In genomic region chr6:118899948-118900347, GRCh38 we compare ENCODE assay signal across 15 cellular contexts. TPM values are rescaled to one million over a fixed set of nuclear protein-coding genes. Genes with fewer than 3 reads are reported as not detected.
DNase-seq lines count a peak whose midpoint lies in the region; ATAC-seq and TF ChIP-seq lines count a peak whose summit lies in the region.
"Had no signal": no experiment of that assay in that cellular context is flagged by ENCODE, and none has a peak within 500 bp of the region (broad histone marks: within the 10 kb centered on the region; RNA-seq: fewer than 3 reads in every experiment).

No MANE protein-coding gene starts in this region.

- peaks cover 65% of the 10 kb centered on the region for H3K4me1 Mint-ChIP-seq in activated CD4-positive, alpha-beta T cell treated with anti-CD3 and anti-CD28 coated beads, Interleukin-2, amount 10 ng/mL, durations not matched to agents 7 days and 5 days
- H3K4me1 Mint-ChIP-seq in CD8-positive, alpha-beta T cell (ENCODE audit: low read depth), result peaks cover 81% of the 10 kb centered on the region
- peaks cover 82% of the 10 kb centered on the region for H3K4me1 Mint-ChIP-seq in activated T-helper 1 cell treated with anti-CD3 and anti-CD28 coated beads, Interleukin-12 subunit alpha, Interleukin-12 subunit beta, Interleukin-2, Interleukin-4 antibody, amounts not matched to agents 30 ng/mL and 10 ng/mL and 1 ng/mL, durations not matched to agents 14 hours and 24 hours and 36 hours (ENCODE audit: low read depth)

- H3K36me3 ChIP-seq in CD8-positive, alpha-beta T cell (ENCODE audit: insufficient read depth, low read length), result peaks cover 13% of the 10 kb centered on the region
- peaks cover 72% of the 10 kb centered on the region for H3K36me3 ChIP-seq in iPS-20b (ENCODE audit: insufficient read depth, low read depth, low read length)

- H3K27ac Mint-ChIP-seq in activated CD4-positive, alpha-beta T cell treated with anti-CD3 and anti-CD28 coated beads, Interleukin-2, amount 10 ng/mL, durations not matched to agents 7 days and 5 days, result no peak overlapping the region
- H3K27ac Mint-ChIP-seq in CD8-positive, alpha-beta T cell, result peak overlapping the region; percentile 28
- peak overlapping the region; percentile 79 for H3K27ac Mint-ChIP-seq in activated T-helper 1 cell treated with anti-CD3 and anti-CD28 coated beads, Interleukin-12 subunit alpha, Interleukin-12 subunit beta, Interleukin-2, Interleukin-4 antibody, amounts not matched to agents 30 ng/mL and 10 ng/mL and 1 ng/mL, durations not matched to agents 14 hours and 24 hours and 36 hours

- no peaks in the 10 kb centered on the region for H3K9me3 Mint-ChIP-seq in activated CD4-positive, alpha-beta T cell treated with anti-CD3 and anti-CD28 coated beads, Interleukin-2, amount 10 ng/mL, durations not matched to agents 7 days and 5 days
- H3K9me3 Mint-ChIP-seq in CD8-positive, alpha-beta T cell, result no peaks in the 10 kb centered on the region
- H3K9me3 Mint-ChIP-seq in activated T-helper 1 cell treated with anti-CD3 and anti-CD28 coated beads, Interleukin-12 subunit alpha, Interleukin-12 subunit beta, Interleukin-2, Interleukin-4 antibody, amounts not matched to agents 30 ng/mL and 10 ng/mL and 1 ng/mL, durations not matched to agents 14 hours and 24 hours and 36 hours, result no peaks in the 10 kb centered on the region
- H3K9me3 Mint-ChIP-seq: IgD-negative memory B cell had no signal

- intact Hi-C loops in CD8-positive, alpha-beta T cell (cut with DNase I, micrococcal nuclease), result loop anchor here (2.0 to 10.0 kb wide), 4 partner anchors 17 to 1345 kb away; partner anchors contain the start of genes GOPC (in 1 of the 2) and NUS1 (in 1 of the 2)
- intact Hi-C loops in activated T-helper 1 cell treated with anti-CD3 and anti-CD28 coated beads, Interleukin-12 subunit alpha, Interleukin-12 subunit beta, Interleukin-2, Interleukin-4 antibody, amounts not matched to agents 30 ng/mL and 10 ng/mL and 1 ng/mL, durations not matched to agents 14 hours and 24 hours and 36 hours (cut with micrococcal nuclease), result loop anchor here (10.0 kb wide), 1 partner anchor 415 kb away; no protein-coding TSS in a partner anchor

- peak; percentile 30 for DNase-seq in activated CD4-positive, alpha-beta T cell treated with anti-CD3 and anti-CD28 coated beads for 48 hours
- DNase-seq in activated CD4-positive, alpha-beta T cell treated with anti-CD3 and anti-CD28 coated beads, Interleukin-2, amount 10 ng/mL, durations not matched to agents 7 days and 5 days, result no peak
- DNase-seq in CD8-positive, alpha-beta T cell, result no peak
- DNase-seq in activated T-helper 1 cell treated with anti-CD3 and anti-CD28 coated beads, Interleukin-12 subunit alpha, Interleukin-12 subunit beta, Interleukin-2, Interleukin-4 antibody, amounts not matched to agents 30 ng/mL and 10 ng/mL and 1 ng/mL, durations not matched to agents 14 hours and 24 hours and 36 hours (ENCODE audit: low spot score), result no peak
- DNase-seq in hippocampal formation (lab: John Stamatoyannopoulos, UW) (no peak), COLO829 (ENCODE audit: low spot score) (no peak)
- DNase-seq: dermis blood vessel endothelial cell, mucosa of descending colon, NCI-H1092, testis had no signal

- peaks cover 53% of the 10 kb centered on the region for H3K4me1 ChIP-seq in CD8-positive, alpha-beta T cell (ENCODE audit: insufficient read depth, low read length)
- H3K4me1 ChIP-seq in iPS-20b (ENCODE audit: insufficient read depth, low read length), result peaks cover 22% of the 10 kb centered on the region
- H3K4me1 ChIP-seq: testis had no signal

- CTCF ChIA-PET in activated CD4-positive, alpha-beta T cell treated with anti-CD3 and anti-CD28 coated beads, Interleukin-2, amount 10 ng/mL, durations not matched to agents 7 days and 5 days (lab: Charles Lee), result no interaction called here
- CTCF ChIA-PET in CD8-positive, alpha-beta T cell (lab: Charles Lee), result interaction anchor here (1.5 kb wide), 1 partner anchor 335 kb away, joined by 3 read pairs; no protein-coding TSS in a partner anchor

- no peak for TF ChIP-seq CTCF in CD8-positive, alpha-beta T cell (IDR thresholded peaks at IDR 0.05)

- no peaks in the 10 kb centered on the region for H3K9me3 ChIP-seq in CD8-positive, alpha-beta T cell (ENCODE audit: low read length)
- H3K9me3 ChIP-seq in iPS-20b (ENCODE audit: insufficient read depth, low read depth, low read length), result no peaks in the 10 kb centered on the region
- H3K9me3 ChIP-seq: A549, mucosa of descending colon, testis had no signal

- no peaks in the 10 kb centered on the region for H3K27me3 Mint-ChIP-seq in activated CD4-positive, alpha-beta T cell treated with anti-CD3 and anti-CD28 coated beads, Interleukin-2, amount 10 ng/mL, durations not matched to agents 7 days and 5 days
- no peaks in the 10 kb centered on the region for H3K27me3 Mint-ChIP-seq in CD8-positive, alpha-beta T cell (ENCODE audit: low read depth)
- no peaks in the 10 kb centered on the region for H3K27me3 Mint-ChIP-seq in activated T-helper 1 cell treated with anti-CD3 and anti-CD28 coated beads, Interleukin-12 subunit alpha, Interleukin-12 subunit beta, Interleukin-2, Interleukin-4 antibody, amounts not matched to agents 30 ng/mL and 10 ng/mL and 1 ng/mL, durations not matched to agents 14 hours and 24 hours and 36 hours (ENCODE audit: insufficient read depth)
- H3K27me3 Mint-ChIP-seq: IgD-negative memory B cell had no signal

- peak; percentile 50 for ATAC-seq in CD8-positive, alpha-beta T cell
- ATAC-seq in HG03342 (IDR thresholded peaks at IDR 0.05; ENCODE audit: unreplicated experiment), result no peak
- ATAC-seq: A549, mucosa of descending colon had no signal

- POLR2A ChIA-PET in activated CD4-positive, alpha-beta T cell treated with anti-CD3 and anti-CD28 coated beads, Interleukin-2, amount 10 ng/mL, durations not matched to agents 7 days and 5 days (lab: Charles Lee), result no interaction called here
- POLR2A ChIA-PET in CD8-positive, alpha-beta T cell (lab: Charles Lee), result interaction anchor here (0.6 to 1.1 kb wide), 3 partner anchors 15 to 50 kb away, joined by 3 to 4 read pairs (median 3); partner anchors contain the start of gene MCM9

- peaks cover 56% of the 10 kb centered on the region for H3K36me3 Mint-ChIP-seq in activated CD4-positive, alpha-beta T cell treated with anti-CD3 and anti-CD28 coated beads, Interleukin-2, amount 10 ng/mL, durations not matched to agents 7 days and 5 days (ENCODE audit: low read depth)
- H3K36me3 Mint-ChIP-seq in CD8-positive, alpha-beta T cell, result peaks cover 59% of the 10 kb centered on the region
- peaks cover 53% of the 10 kb centered on the region for H3K36me3 Mint-ChIP-seq in activated T-helper 1 cell treated with anti-CD3 and anti-CD28 coated beads, Interleukin-12 subunit alpha, Interleukin-12 subunit beta, Interleukin-2, Interleukin-4 antibody, amounts not matched to agents 30 ng/mL and 10 ng/mL and 1 ng/mL, durations not matched to agents 14 hours and 24 hours and 36 hours (ENCODE audit: low read depth)
- H3K36me3 Mint-ChIP-seq: IgD-negative memory B cell had no signal

- no peaks in the 10 kb centered on the region for H3K27me3 ChIP-seq in CD8-positive, alpha-beta T cell (ENCODE audit: insufficient read depth, low read length)
- no peaks in the 10 kb centered on the region for H3K27me3 ChIP-seq in iPS-20b (ENCODE audit: insufficient read depth, low read length)
- H3K27me3 ChIP-seq: testis had no signal

- peak overlapping the region; percentile 1; the same call in 1 of the 2 replicates for H3K9ac ChIP-seq in iPS-20b (ENCODE audit: low read depth, low read length)

- H3K27ac ChIP-seq in CD8-positive, alpha-beta T cell (ENCODE audit: low read depth, low read length), result no peak overlapping the region
- no peak overlapping the region for H3K27ac ChIP-seq in iPS-20b (ENCODE audit: low read length)
- H3K27ac ChIP-seq: A549, skin epidermis, testis had no signal

- no peak overlapping the region for H3K4me3 ChIP-seq in CD8-positive, alpha-beta T cell (ENCODE audit: low read depth, low read length)
- H3K4me3 ChIP-seq in iPS-20b (ENCODE audit: low read length), result peak overlapping the region; percentile 0; the same call in 1 of the 2 replicates
- H3K4me3 ChIP-seq: A549, mucosa of descending colon, skin epidermis, testis had no signal

- no peak overlapping the region for H3K4me3 Mint-ChIP-seq in activated CD4-positive, alpha-beta T cell treated with anti-CD3 and anti-CD28 coated beads, Interleukin-2, amount 10 ng/mL, durations not matched to agents 7 days and 5 days
- peak overlapping the region; percentile 15 for H3K4me3 Mint-ChIP-seq in CD8-positive, alpha-beta T cell
- H3K4me3 Mint-ChIP-seq in activated T-helper 1 cell treated with anti-CD3 and anti-CD28 coated beads, Interleukin-12 subunit alpha, Interleukin-12 subunit beta, Interleukin-2, Interleukin-4 antibody, amounts not matched to agents 30 ng/mL and 10 ng/mL and 1 ng/mL, durations not matched to agents 14 hours and 24 hours and 36 hours, result no peak overlapping the region

RNA-seq across cellular contexts. Expression of gene ASF1A, which starts 6.0 kb away (rescaled TPM):
- 10 to 100 TPM; 38.6 to 40.5 TPM for total RNA-seq in activated CD4-positive, alpha-beta T cell treated with anti-CD3 and anti-CD28 coated beads, Interleukin-2, amount 10 ng/mL, durations not matched to agents 7 days and 5 days
- 10 to 100 TPM; 15.6 to 17.1 TPM for total RNA-seq in CD8-positive, alpha-beta T cell
- 36.0 and 42.9 TPM in 2 replicates for total RNA-seq in activated T-helper 1 cell treated with anti-CD3 and anti-CD28 coated beads, Interleukin-12 subunit alpha, Interleukin-12 subunit beta, Interleukin-2, Interleukin-4 antibody, amounts not matched to agents 30 ng/mL and 10 ng/mL and 1 ng/mL, durations not matched to agents 14 hours and 24 hours and 36 hours

RNA-seq across cellular contexts. Expression of gene MCM9, which starts 35.0 kb away (rescaled TPM):
- total RNA-seq in activated CD4-positive, alpha-beta T cell treated with anti-CD3 and anti-CD28 coated beads, Interleukin-2, amount 10 ng/mL, durations not matched to agents 7 days and 5 days, result 10 to 100 TPM; 19.9 to 21.2 TPM
- total RNA-seq in CD8-positive, alpha-beta T cell, result 10 to 100 TPM; 32.9 to 34.1 TPM
- total RNA-seq in activated T-helper 1 cell treated with anti-CD3 and anti-CD28 coated beads, Interleukin-12 subunit alpha, Interleukin-12 subunit beta, Interleukin-2, Interleukin-4 antibody, amounts not matched to agents 30 ng/mL and 10 ng/mL and 1 ng/mL, durations not matched to agents 14 hours and 24 hours and 36 hours, result 19.8 and 24.4 TPM in 2 replicates
